22 cellular contexts compared by ENCODE assay signal in the genomic region with DNA sequence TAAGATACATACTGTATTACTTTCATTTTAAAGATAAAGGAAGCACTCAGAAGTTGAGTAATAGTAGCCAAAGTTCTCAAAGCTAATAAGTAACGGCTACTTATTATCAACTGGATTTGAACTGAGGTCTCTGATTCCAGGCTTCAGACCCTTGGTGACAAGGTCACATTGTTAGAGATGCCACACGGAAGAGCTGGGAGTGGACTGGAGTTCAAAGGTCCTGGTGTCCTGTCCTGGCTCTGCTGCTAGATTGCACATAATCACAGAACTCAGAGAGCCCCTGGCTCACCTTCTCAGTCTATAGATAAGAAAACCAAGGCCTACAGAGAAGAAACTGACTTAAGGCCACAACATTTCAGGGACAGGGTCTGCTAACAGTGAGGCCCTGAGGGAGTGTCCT.
"Had no signal": no experiment of that assay in that cellular context is flagged by ENCODE, and none has a peak within 500 bp of the region (broad histone marks: within the 10 kb centered on the region; RNA-seq: fewer than 3 reads in every experiment).

No MANE protein-coding gene starts in this region.

- H3K27ac ChIP-seq: esophagus squamous epithelium, gastroesophageal sphincter, heart left ventricle, left ventricle myocardium inferior, right atrium auricular region, stomach had no signal

- H3K4me1 Mint-ChIP-seq: central memory CD8-positive, alpha-beta T cell; naive thymus-derived CD8-positive, alpha-beta T cell; neural crest cell had no signal

- H3K27ac Mint-ChIP-seq: dendritic cell treated with granulocyte-macrophage colony-stimulating factor and Interleukin-4, amounts not matched to agents 40 ng/mL and 50 ng/mL, for 4 days; effector memory CD8-positive, alpha-beta T cell; naive thymus-derived CD8-positive, alpha-beta T cell had no signal

- ATAC-seq: effector memory CD8-positive, alpha-beta T cell; gastroesophageal sphincter; naive thymus-derived CD8-positive, alpha-beta T cell had no signal

- H3K9me3 Mint-ChIP-seq: central memory CD8-positive, alpha-beta T cell; dendritic cell treated with granulocyte-macrophage colony-stimulating factor and Interleukin-4, amounts not matched to agents 40 ng/mL and 50 ng/mL, for 4 days; effector memory CD8-positive, alpha-beta T cell; naive thymus-derived CD8-positive, alpha-beta T cell; neural crest cell had no signal

- H3K4me3 ChIP-seq: esophagus squamous epithelium, gastroesophageal sphincter, heart left ventricle, left ventricle myocardium inferior, lung, right atrium auricular region, stomach, thoracic aorta, transverse colon had no signal

- H3K4me3 Mint-ChIP-seq: central memory CD8-positive, alpha-beta T cell; dendritic cell treated with granulocyte-macrophage colony-stimulating factor and Interleukin-4, amounts not matched to agents 40 ng/mL and 50 ng/mL, for 4 days; effector memory CD8-positive, alpha-beta T cell; naive thymus-derived CD8-positive, alpha-beta T cell; neural crest cell had no signal

- H3K9me3 ChIP-seq: esophagus squamous epithelium, gastroesophageal sphincter, heart left ventricle, left ventricle myocardium inferior, right atrium auricular region, stomach, thoracic aorta, transverse colon had no signal

- DNase-seq: effector memory CD8-positive, alpha-beta T cell; esophagus squamous epithelium; foreskin fibroblast; heart left ventricle; hippocampal formation; kidney glomerular epithelial cell; left ventricle myocardium inferior; naive thymus-derived CD8-positive, alpha-beta T cell; posterior cingulate gyrus; small intestine; stimulated activated CD4-positive, alpha-beta T cell treated with anti-CD3 and anti-CD28 coated beads, Interleukin-12 subunit alpha, Interleukin-12 subunit beta, amount 100 ng/mL, for 4 hours; stimulated activated naive CD4-positive, alpha-beta T cell; stomach; substantia nigra; transverse colon had no signal

- H3K27me3 Mint-ChIP-seq: dendritic cell treated with granulocyte-macrophage colony-stimulating factor and Interleukin-4, amounts not matched to agents 40 ng/mL and 50 ng/mL, for 4 days had no signal

- H3K36me3 ChIP-seq: esophagus squamous epithelium, heart left ventricle, left ventricle myocardium inferior, right atrium auricular region, stomach, transverse colon had no signal

- H3K36me3 Mint-ChIP-seq: naive thymus-derived CD8-positive, alpha-beta T cell had no signal

- H3K4me1 ChIP-seq: gastroesophageal sphincter, stomach had no signal

- H3K27me3 ChIP-seq: gastroesophageal sphincter, heart left ventricle, right atrium auricular region, stomach, transverse colon had no signal

- FAIRE-seq: small intestine had no signal
